Comparison of ENCODE assay signal across 17 cellular contexts in the genomic region with DNA sequence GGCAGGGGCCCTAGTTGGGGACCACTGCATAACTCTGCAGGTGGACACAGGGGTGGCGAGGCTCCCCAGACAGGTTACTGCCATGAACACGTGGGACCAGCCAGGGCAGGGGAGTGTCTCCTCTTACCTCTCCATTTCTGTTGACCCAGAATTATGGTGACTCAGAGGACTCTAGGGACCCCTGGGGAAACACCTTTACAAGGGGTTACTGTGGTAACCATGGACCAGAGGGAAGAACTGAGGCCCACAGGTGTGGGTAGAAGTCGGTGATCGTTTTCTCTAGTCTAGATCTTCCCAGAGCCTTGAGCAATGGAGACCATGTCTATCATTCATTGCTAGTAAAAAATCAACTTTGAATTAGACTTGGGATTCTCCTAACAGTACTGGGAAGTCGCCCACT. TPM values are rescaled to one million over a fixed set of nuclear protein-coding genes. Genes with fewer than 3 reads are reported as not detected.
"Had no signal": no experiment of that assay in that cellular context is flagged by ENCODE, and none has a peak within 500 bp of the region (broad histone marks: within the 10 kb centered on the region; RNA-seq: fewer than 3 reads in every experiment).

No MANE protein-coding gene starts in this region.

RNA-seq across cellular contexts. Expression of gene GH1, which starts 2.1 kb away (rescaled TPM):
- total RNA-seq: colonic mucosa, endodermal cell, esophagus mucosa, gastrocnemius medialis, glomerular endothelial cell, liver, lung, mesothelial cell of epicardium, mucosa of descending colon, osteocyte, prostate gland, right atrium auricular region, sciatic nerve, smooth muscle cell, urinary bladder had no signal

RNA-seq across cellular contexts. Expression of gene CSHL1, which starts 9.7 kb away (rescaled TPM):
- total RNA-seq: colonic mucosa; endodermal cell; esophagus mucosa; gastrocnemius medialis; glomerular endothelial cell; liver; lung; mesothelial cell of epicardium; mucosa of descending colon; naive thymus-derived CD4-positive, alpha-beta T cell; osteocyte; right atrium auricular region; sciatic nerve; smooth muscle cell; testis; urinary bladder had no signal

RNA-seq across cellular contexts. Expression of gene CD79B, which starts 11.4 kb away (rescaled TPM):
- total RNA-seq: mesothelial cell of epicardium, osteocyte, smooth muscle cell had no signal

RNA-seq across cellular contexts. Expression of gene CSH1, which starts 24.4 kb away (rescaled TPM):
- total RNA-seq: colonic mucosa, esophagus mucosa, gastrocnemius medialis, glomerular endothelial cell, liver, lung, mesothelial cell of epicardium, mucosa of descending colon, osteocyte, prostate gland, right atrium auricular region, sciatic nerve, smooth muscle cell had no signal

RNA-seq across cellular contexts. Expression of gene GH2, which starts 39.0 kb away (rescaled TPM):
- total RNA-seq: colonic mucosa; esophagus mucosa; gastrocnemius medialis; glomerular endothelial cell; liver; lung; mesothelial cell of epicardium; mucosa of descending colon; naive thymus-derived CD4-positive, alpha-beta T cell; osteocyte; prostate gland; right atrium auricular region; sciatic nerve; smooth muscle cell; urinary bladder had no signal
